ENCODE assay signal across 8 cellular contexts in genomic region chr19:1253514-1254080, GRCh38. TPM values are rescaled to one million over a fixed set of nuclear protein-coding genes. Genes with fewer than 3 reads are reported as not detected.
DNase-seq lines count a peak whose midpoint lies in the region; ATAC-seq and TF ChIP-seq lines count a peak whose summit lies in the region.

No MANE protein-coding gene starts in this region.

- peaks cover 37% of the 10 kb centered on the region for H3K79me1 ChIP-seq in trophoblast cell (ENCODE audit: low read length)

- peaks cover 29% of the 10 kb centered on the region for H3K4me1 Mint-ChIP-seq in CD8-positive, alpha-beta T cell (ENCODE audit: low read depth)

- no peak overlapping the region for H3K27ac Mint-ChIP-seq in CD8-positive, alpha-beta T cell

- no peaks in the 10 kb centered on the region for H3K27me3 ChIP-seq in CD8-positive, alpha-beta T cell (ENCODE audit: insufficient read depth, low read length)
- H3K27me3 ChIP-seq in RWPE2 (ENCODE audit: insufficient read depth, poor library complexity, severe bottlenecking): no peaks in the 10 kb centered on the region
- H3K27me3 ChIP-seq in esophagus (ENCODE audit: control insufficient read depth in 1 of 2, insufficient read depth in 2 of 2, low read length in 2 of 2): no peaks in the 10 kb centered on the region
- H3K27me3 ChIP-seq in trophoblast cell (ENCODE audit: insufficient read depth, low read length): no peaks in the 10 kb centered on the region

- peak overlapping the region; percentile 97 for H3K4ac ChIP-seq in trophoblast cell (ENCODE audit: low read depth, low read length)

- DNase-seq in CD8-positive, alpha-beta T cell: no peak
- DNase-seq in RWPE2 (ENCODE audit: low spot score) (no peak), trophoblast cell (peak in 1 of 2 donors; percentile 82), HuH-7.5 (ENCODE audit: low spot score) (no peak), T1000 (lab: John Stamatoyannopoulos, UW) (no peak), SK-N-DZ (ENCODE audit: low spot score) (no peak)

- no peak overlapping the region for H3K23ac ChIP-seq in trophoblast cell (ENCODE audit: low read length)

- peak overlapping the region; percentile 45 for H4K91ac ChIP-seq in trophoblast cell (ENCODE audit: low read depth, low read length)

- no peak for ATAC-seq in CD8-positive, alpha-beta T cell
- ATAC-seq in RWPE2 (ENCODE audit: low read depth): peak; percentile 3; the same call in 1 of the 3 replicates
- ATAC-seq in HG03457 (IDR thresholded peaks at IDR 0.05; ENCODE audit: unreplicated experiment): no peak

- H3K18ac ChIP-seq in trophoblast cell (ENCODE audit: low read length): peak overlapping the region; percentile 18

- peak overlapping the region; percentile 38 for H2BK5ac ChIP-seq in trophoblast cell (ENCODE audit: low read depth, low read length, poor library complexity)

- H3K4me3 ChIP-seq in CD8-positive, alpha-beta T cell (ENCODE audit: low read depth, low read length): peak overlapping the region; percentile 96
- H3K4me3 ChIP-seq in RWPE2 (ENCODE audit: severe bottlenecking): peak overlapping the region; percentile 58
- H3K4me3 ChIP-seq in esophagus (ENCODE audit: low read depth in 1 of 2, low read length in 2 of 2): peak overlapping the region; percentile 13 to 86
- no peak overlapping the region for H3K4me3 ChIP-seq in trophoblast cell (ENCODE audit: low read depth, low read length)

- no peak for TF ChIP-seq CTCF in CD8-positive, alpha-beta T cell (IDR thresholded peaks at IDR 0.05)
- TF ChIP-seq CTCF in RWPE2 (IDR thresholded peaks at IDR 0.05; ENCODE audit: poor library complexity, severe bottlenecking): no peak

- H2BK120ac ChIP-seq in trophoblast cell (ENCODE audit: insufficient read depth, low read length, poor library complexity): no peak overlapping the region

- H3K9me3 ChIP-seq in CD8-positive, alpha-beta T cell (ENCODE audit: low read length): no peaks in the 10 kb centered on the region
- H3K9me3 ChIP-seq in RWPE2 (ENCODE audit: severe bottlenecking): no peaks in the 10 kb centered on the region
- H3K9me3 ChIP-seq in esophagus (ENCODE audit: control insufficient read depth in 2 of 2, insufficient read depth in 1 of 2, low read depth in 1 of 2, low read length in 1 of 2): no peaks in the 10 kb centered on the region
- no peaks in the 10 kb centered on the region for H3K9me3 ChIP-seq in trophoblast cell (ENCODE audit: insufficient read depth, low read depth, low read length)

- peaks cover 37% of the 10 kb centered on the region for H3K79me2 ChIP-seq in trophoblast cell (ENCODE audit: control insufficient read depth, insufficient read depth, low read length, poor library complexity)

- H2BK12ac ChIP-seq in trophoblast cell (ENCODE audit: low read length): no peak overlapping the region

- H3K27me3 Mint-ChIP-seq in CD8-positive, alpha-beta T cell (ENCODE audit: low read depth): no peaks in the 10 kb centered on the region

- H3K14ac ChIP-seq in trophoblast cell (ENCODE audit: low read length): no peak overlapping the region

- POLR2A ChIA-PET in CD8-positive, alpha-beta T cell (lab: Charles Lee): interaction anchor here (0.6 to 4.3 kb wide), 11 partner anchors 9 to 237 kb away, joined by 3 to 60 read pairs (median 6); partner anchors contain the start of genes ARHGAP45, CIRBP, FAM174C and PCSK4

- H3K27ac ChIP-seq in CD8-positive, alpha-beta T cell (ENCODE audit: low read depth, low read length): peak overlapping the region; percentile 83
- H3K27ac ChIP-seq in RWPE2 (ENCODE audit: poor library complexity, severe bottlenecking): peak overlapping the region; percentile 97
- peak overlapping the region; percentile 98 to 99 for H3K27ac ChIP-seq in esophagus (ENCODE audit: low read depth in 2 of 2, low read length in 1 of 2)
- peak overlapping the region; percentile 92 for H3K27ac ChIP-seq in trophoblast cell (ENCODE audit: low read depth, low read length)

- H3K4me2 ChIP-seq in trophoblast cell (ENCODE audit: low read length): peak overlapping the region; percentile 37

- H2AFZ ChIP-seq in trophoblast cell (ENCODE audit: insufficient read depth, low read length, poor library complexity): no peak overlapping the region

- CTCF ChIA-PET in CD8-positive, alpha-beta T cell (lab: Charles Lee): interaction anchor here (0.7 to 3.3 kb wide), 5 partner anchors 9 to 19 kb away, joined by 3 to 51 read pairs (median 5); partner anchors contain the start of genes ATP5F1D and CIRBP

- H3K36me3 ChIP-seq in CD8-positive, alpha-beta T cell (ENCODE audit: insufficient read depth, low read length): peaks cover 36% of the 10 kb centered on the region
- peaks cover 74% of the 10 kb centered on the region for H3K36me3 ChIP-seq in RWPE2 (ENCODE audit: low read depth)
- H3K36me3 ChIP-seq in esophagus (ENCODE audit: control insufficient read depth in 2 of 2, insufficient read depth in 2 of 2, low read length in 1 of 2): peaks cover 16 to 39% of the 10 kb centered on the region in 2 donors
- peaks cover 75 to 82% of the 10 kb centered on the region in 2 experiments for H3K36me3 ChIP-seq in trophoblast cell (ENCODE audit: control insufficient read depth in 1 of 2, insufficient read depth in 2 of 2, low read length in 2 of 2)

- no peaks in the 10 kb centered on the region for H3K9me3 Mint-ChIP-seq in CD8-positive, alpha-beta T cell

- intact Hi-C loops in CD8-positive, alpha-beta T cell (cut with DNase I, micrococcal nuclease): loop anchor here in 1 of 2 experiments (5.0 kb wide), 1 partner anchor 176 kb away; no protein-coding TSS in a partner anchor

- H3K4me1 ChIP-seq in CD8-positive, alpha-beta T cell (ENCODE audit: insufficient read depth, low read length): peaks cover 51% of the 10 kb centered on the region
- H3K4me1 ChIP-seq in RWPE2 (ENCODE audit: insufficient read depth, poor library complexity, severe bottlenecking) (peaks cover 22% of the 10 kb centered on the region), esophagus (ENCODE audit: control insufficient read depth in 2 of 2, insufficient read depth in 2 of 2, low read length in 1 of 2) (peaks cover 7 to 27% of the 10 kb centered on the region in 2 donors), trophoblast cell (ENCODE audit: control insufficient read depth in 1 of 2, insufficient read depth in 2 of 2, low read length in 2 of 2) (peaks cover 12% of the 10 kb centered on the region in 2 experiments)

- H4K8ac ChIP-seq in trophoblast cell (ENCODE audit: low read depth, low read length): peak overlapping the region; percentile 42

- no peak overlapping the region for H3K9ac ChIP-seq in trophoblast cell (ENCODE audit: low read length)

- no peak overlapping the region for H2AK5ac ChIP-seq in trophoblast cell (ENCODE audit: low read length)

- peaks cover 35% of the 10 kb centered on the region for H3K36me3 Mint-ChIP-seq in CD8-positive, alpha-beta T cell

- H4K12ac ChIP-seq in trophoblast cell (ENCODE audit: low read depth, low read length): no peak overlapping the region

- H3K4me3 Mint-ChIP-seq in CD8-positive, alpha-beta T cell: peak overlapping the region; percentile 51

- 17 to 23% methylated on average over 23 of the region's 23 CpGs for WGBS in esophagus, 2 donors
- WGBS in trophoblast cell (ENCODE audit: extremely low coverage, insufficient coverage, insufficient read length): no CpG with 5 or more reads among the region's 23 CpGs

RNA-seq across cellular contexts. Expression of gene MIDN, which starts 5.2 kb away (rescaled TPM):
- total RNA-seq in CD8-positive, alpha-beta T cell: 100 to 1,000 TPM; 305 to 314 TPM
- 10 to 100 TPM; 36.4 to 38.7 TPM for polyA plus RNA-seq in esophagus
- 159 and 165 TPM in 2 replicates for polyA plus RNA-seq in trophoblast cell (2013)
- polyA plus RNA-seq in SK-N-DZ (2014; cell fraction: cytosol; rRNA removed): 23.3 and 31.3 TPM in 2 replicates
- 74.4 and 125 TPM in 2 replicates for polyA plus RNA-seq in SK-N-DZ (2014; cell fraction: nucleus; rRNA removed)

RNA-seq across cellular contexts. Expression of gene ATP5F1D, which starts 12.0 kb away (rescaled TPM):
- total RNA-seq in CD8-positive, alpha-beta T cell: 10 to 100 TPM; 86.2 to 96.3 TPM
- 100 to 1,000 TPM; 234 to 289 TPM for polyA plus RNA-seq in esophagus
- polyA plus RNA-seq in trophoblast cell (2013): 106 and 107 TPM in 2 replicates
- polyA plus RNA-seq in SK-N-DZ (2014; cell fraction: cytosol; rRNA removed): 69.7 and 75.2 TPM in 2 replicates
- 50.9 and 102 TPM in 2 replicates for polyA plus RNA-seq in SK-N-DZ (2014; cell fraction: nucleus; rRNA removed)

RNA-seq across cellular contexts. Expression of gene CIRBP, which starts 15.5 kb away (rescaled TPM):
- total RNA-seq in CD8-positive, alpha-beta T cell: 100 to 1,000 TPM; 689 to 695 TPM
- polyA plus RNA-seq in esophagus: 100 to 1,000 TPM; 231 to 265 TPM
- polyA plus RNA-seq in trophoblast cell (2013): 116 and 120 TPM in 2 replicates
- polyA plus RNA-seq in SK-N-DZ (2014; cell fraction: cytosol; rRNA removed): 479 and 663 TPM in 2 replicates
- 559 and 732 TPM in 2 replicates for polyA plus RNA-seq in SK-N-DZ (2014; cell fraction: nucleus; rRNA removed)

RNA-seq across cellular contexts. Expression of gene CBARP, which starts 15.8 kb away (rescaled TPM):
- total RNA-seq in CD8-positive, alpha-beta T cell: under 1 TPM; 0.49 to 0.67 TPM
- 1 to 10 TPM in 1 of 2 donors, under 1 TPM in 1; 0.95 to 1.3 TPM for polyA plus RNA-seq in esophagus
- polyA plus RNA-seq in trophoblast cell (2013): 3.7 and 4.2 TPM in 2 replicates
- 12.3 and 24.2 TPM in 2 replicates for polyA plus RNA-seq in SK-N-DZ (2014; cell fraction: cytosol; rRNA removed)
- 44.5 and 49.5 TPM in 2 replicates for polyA plus RNA-seq in SK-N-DZ (2014; cell fraction: nucleus; rRNA removed)

RNA-seq across cellular contexts. Expression of gene FAM174C, which starts 21.7 kb away (rescaled TPM):
- total RNA-seq in CD8-positive, alpha-beta T cell: 10 to 100 TPM; 36.2 to 37.4 TPM
- polyA plus RNA-seq in esophagus: 10 to 100 TPM; 45.8 to 46.7 TPM
- 58.5 and 63.2 TPM in 2 replicates for polyA plus RNA-seq in trophoblast cell (2013)
- 27.6 and 35.5 TPM in 2 replicates for polyA plus RNA-seq in SK-N-DZ (2014; cell fraction: cytosol; rRNA removed)
- polyA plus RNA-seq in SK-N-DZ (2014; cell fraction: nucleus; rRNA removed): 40.1 and 42.4 TPM in 2 replicates
